ENCODE assay signal across 8 cellular contexts in the genomic region with DNA sequence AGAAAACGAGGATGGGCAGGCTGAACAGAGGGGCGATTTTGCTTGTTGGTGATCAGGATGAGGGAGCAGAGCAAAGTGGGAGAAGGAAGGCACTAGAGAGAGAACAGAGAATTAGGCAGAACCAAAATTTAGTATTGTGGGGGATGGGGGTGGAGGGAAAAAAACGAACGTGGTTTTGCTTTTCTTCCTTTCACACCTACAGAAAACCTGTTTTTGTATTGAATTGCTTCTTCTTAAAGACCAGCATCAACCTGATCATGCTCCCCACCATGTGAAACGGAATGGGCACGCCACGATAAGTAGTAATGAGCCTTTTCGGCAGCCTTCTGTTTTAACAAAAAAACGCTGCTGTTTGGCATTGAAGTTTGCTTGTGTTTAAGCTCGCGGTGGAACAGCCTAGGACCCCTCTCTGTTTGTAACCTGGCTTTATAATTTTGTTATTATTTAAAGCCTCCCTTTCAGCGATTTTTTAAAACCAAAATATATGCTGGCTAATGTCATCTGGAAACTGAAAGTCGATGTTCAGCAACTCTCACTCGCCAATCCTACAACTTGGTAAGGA. TPM values are rescaled to one million over a fixed set of nuclear protein-coding genes. Genes with fewer than 3 reads are reported as not detected.
DNase-seq lines count a peak whose midpoint lies in the region; ATAC-seq and TF ChIP-seq lines count a peak whose summit lies in the region.

No MANE protein-coding gene starts in this region.

- H3K4me1 ChIP-seq in lung (ENCODE audit: control insufficient read depth in 2 of 2, insufficient read depth in 2 of 2, low read length in 2 of 2): peaks cover 0 to 2% of the 10 kb centered on the region in 2 donors

- peak overlapping the region; percentile 3 to 66 for H3K27ac ChIP-seq in lung (ENCODE audit: low read depth in 1 of 2, low read length in 1 of 2)

- H3K27me3 ChIP-seq in lung (ENCODE audit: control insufficient read depth, insufficient read depth): no peaks in the 10 kb centered on the region

- DNase-seq in AG09309 (ENCODE audit: low read depth) (no peak), lung (ENCODE audit: low spot score) (no peak), NCI-H748 (lab: John Stamatoyannopoulos, UW; ENCODE audit: unreplicated experiment) (no peak), pons (ENCODE audit: low spot score) (no peak)

- no peaks in the 10 kb centered on the region for H3K9me3 ChIP-seq in lung (ENCODE audit: control insufficient read depth in 2 of 2, insufficient read depth in 1 of 2, low read length in 1 of 2)

- ATAC-seq in GM18517 (IDR thresholded peaks at IDR 0.05; ENCODE audit: unreplicated experiment) (peak; percentile 13), lung (ENCODE audit: insufficient read depth, low FRiP score) (no peak), HG02642 (IDR thresholded peaks at IDR 0.05; ENCODE audit: poor library complexity, unreplicated experiment) (no peak), HG03159 (IDR thresholded peaks at IDR 0.05; ENCODE audit: unreplicated experiment) (no peak)

- H3K4me3 ChIP-seq in AG09309 (ENCODE audit: control insufficient read depth, low read depth, low read length) (peak overlapping the region; percentile 37), WI38 (ENCODE audit: low read depth, low read length) (peak overlapping the region; percentile 49), lung (no peak overlapping the region)

- 62 to 72% methylated on average over 14 of the region's 14 CpGs for WGBS in lung, 2 donors

- no peaks in the 10 kb centered on the region for H3K36me3 ChIP-seq in lung (ENCODE audit: control insufficient read depth in 2 of 2, insufficient read depth in 2 of 2, low read length in 2 of 2)

- TF ChIP-seq CTCF in AG09309 (IDR thresholded peaks at IDR 0.05; ENCODE audit: control insufficient read depth, insufficient read depth, low read depth, low read length, missing control alignments) (no peak), WI38 (IDR thresholded peaks at IDR 0.05; ENCODE audit: low read depth, low read length) (no peak), lung (IDR thresholded peaks at IDR 0.05; ENCODE audit: control extremely low read depth, extremely low read depth) (no peak)

RNA-seq across cellular contexts. Expression of gene ERCC4, which starts 36.8 kb away (rescaled TPM):
- 10 to 100 TPM; 10.4 to 11.2 TPM for total RNA-seq in lung
- polyA plus RNA-seq in lung: 1 to 10 TPM; 1.5 to 2.1 TPM
